In genomic region chr3:103991461-103992115, GRCh38 we compare ENCODE assay signal across 14 cellular contexts.
A peak's percentile ranks its signal among the peaks of the same experiment; 100 is the strongest.
DNase-seq lines count a peak whose midpoint lies in the region; ATAC-seq and TF ChIP-seq lines count a peak whose summit lies in the region.
"Had no signal": no experiment of that assay in that cellular context is flagged by ENCODE, and none has a peak within 500 bp of the region (broad histone marks: within the 10 kb centered on the region; RNA-seq: fewer than 3 reads in every experiment).

No MANE protein-coding gene starts in this region.

- H3K36me3 Mint-ChIP-seq in activated T-helper 17 cell treated with anti-CD3 and anti-CD28 coated beads, Interleukin-2, amount 50 U/mL, for 72 hours (ENCODE audit: low read depth), result no peaks in the 10 kb centered on the region

- no peak overlapping the region for H3K27ac ChIP-seq in GM23248

- H3K4me3 Mint-ChIP-seq in activated T-helper 17 cell treated with anti-CD3 and anti-CD28 coated beads, Interleukin-2, amount 50 U/mL, for 72 hours, result no peak overlapping the region
- H3K4me3 Mint-ChIP-seq: activated B cell treated with CpG ODN at 0.5 μM for 24 hours had no signal

- no peak overlapping the region for H2AFZ ChIP-seq in GM23248

- H3K4me3 ChIP-seq in GM23248, result no peak overlapping the region
- no peak overlapping the region for H3K4me3 ChIP-seq in NT2/D1 (ENCODE audit: insufficient read length, low read depth)
- no peak overlapping the region for H3K4me3 ChIP-seq in fibroblast of the aortic adventitia (ENCODE audit: low read depth, low read length)
- H3K4me3 ChIP-seq: HAP-1 had no signal

- TF ChIP-seq CTCF in fibroblast of the aortic adventitia (IDR thresholded peaks at IDR 0.05; ENCODE audit: insufficient read depth, low read length), result no peak

- no peak for ATAC-seq in activated T-helper 17 cell treated with anti-CD3 and anti-CD28 coated beads, Interleukin-2, amount 50 U/mL, for 72 hours (replicated peaks)
- ATAC-seq in GM19397 (IDR thresholded peaks at IDR 0.05; ENCODE audit: unreplicated experiment), result no peak
- ATAC-seq: left cardiac atrium had no signal

- H3K27me3 ChIP-seq in GM23248 (replicated peaks; ENCODE audit: insufficient read depth) (no peaks in the 10 kb centered on the region), NT2/D1 (ENCODE audit: insufficient read depth, insufficient read length) (no peaks in the 10 kb centered on the region)

- no peak overlapping the region for H3K4me2 ChIP-seq in GM23248 (ENCODE audit: unreplicated experiment)

- H3K79me2 ChIP-seq in GM23248 (ENCODE audit: insufficient read depth), result no peaks in the 10 kb centered on the region

- H3F3A ChIP-seq in GM23248 (ENCODE audit: insufficient read depth), result no peaks in the 10 kb centered on the region

- H3K9ac ChIP-seq in GM23248, result no peak overlapping the region
- no peak overlapping the region for H3K9ac ChIP-seq in NT2/D1 (ENCODE audit: insufficient read length, low read depth)

- in situ Hi-C loops in GM23248 (cut with MboI), result no loop called here

- H3K4me1 Mint-ChIP-seq in activated T-helper 17 cell treated with anti-CD3 and anti-CD28 coated beads, Interleukin-2, amount 50 U/mL, for 72 hours, result no peaks in the 10 kb centered on the region
- H3K4me1 Mint-ChIP-seq: activated B cell treated with CpG ODN at 0.5 μM for 24 hours had no signal

- no peaks in the 10 kb centered on the region for H3K9me3 Mint-ChIP-seq in activated T-helper 17 cell treated with anti-CD3 and anti-CD28 coated beads, Interleukin-2, amount 50 U/mL, for 72 hours
- H3K9me3 Mint-ChIP-seq: activated B cell treated with CpG ODN at 0.5 μM for 24 hours had no signal

- H3K4me1 ChIP-seq in GM23248 (ENCODE audit: insufficient read depth), result no peaks in the 10 kb centered on the region
- H3K4me1 ChIP-seq in NT2/D1 (ENCODE audit: insufficient read depth, insufficient read length), result no peaks in the 10 kb centered on the region
- H3K4me1 ChIP-seq: HAP-1 had no signal

- DNase-seq in AG08395 (ENCODE audit: low spot score) (peak; percentile 2), GM23248 (peak; percentile 15), NT2/D1 (ENCODE audit: low read depth, low spot score) (peak; percentile 30), fibroblast of the aortic adventitia (ENCODE audit: low read depth) (peak; percentile 0), activated gamma-delta T cell (lab: John Stamatoyannopoulos, UW) (no peak)
- DNase-seq in activated CD8-positive, alpha-beta memory T cell treated with anti-CD3 and anti-CD28 coated beads for 24 hours, result no peak
- DNase-seq: activated B cell treated with CpG ODN at 0.5 μM for 24 hours, caudate nucleus, DMS153, left cardiac atrium, NCI-H1105 treated with DMSO at 0.1 percent for 48 hours had no signal

- H4K20me1 ChIP-seq in GM23248 (ENCODE audit: insufficient read depth), result no peaks in the 10 kb centered on the region

- H3K27ac Mint-ChIP-seq in activated T-helper 17 cell treated with anti-CD3 and anti-CD28 coated beads, Interleukin-2, amount 50 U/mL, for 72 hours, result no peak overlapping the region
- H3K27ac Mint-ChIP-seq: activated B cell treated with CpG ODN at 0.5 μM for 24 hours had no signal

- no peaks in the 10 kb centered on the region for H3K27me3 Mint-ChIP-seq in activated T-helper 17 cell treated with anti-CD3 and anti-CD28 coated beads, Interleukin-2, amount 50 U/mL, for 72 hours
- H3K27me3 Mint-ChIP-seq: activated B cell treated with CpG ODN at 0.5 μM for 24 hours had no signal

- H3K9me2 ChIP-seq in GM23248 (ENCODE audit: insufficient read depth), result no peaks in the 10 kb centered on the region

- H3K36me3 ChIP-seq in GM23248 (ENCODE audit: low read depth) (no peaks in the 10 kb centered on the region), NT2/D1 (ENCODE audit: insufficient read depth, insufficient read length, low read length) (no peaks in the 10 kb centered on the region)
- H3K36me3 ChIP-seq: HAP-1 had no signal

- WGBS in GM23248 (ENCODE audit: low coverage in 1 of 2, low lambda C conversion rate in 2 of 2, missing lambda C conversion rate in 2 of 2), 2 experiments, result 22 to 27% methylated on average over 10 of the region's 10 CpGs

- no peaks in the 10 kb centered on the region for H3K9me3 ChIP-seq in GM23248 (ENCODE audit: low read depth)
- peaks cover 4% of the 10 kb centered on the region; the same call in 1 of the 2 replicates for H3K9me3 ChIP-seq in NT2/D1 (ENCODE audit: insufficient read depth, low read length)
- H3K9me3 ChIP-seq: HAP-1 had no signal

Comparison
In these comparisons a context has a peak if more than half of its experiments do, and no peak if none do; other contexts are left out.
1. DNase-seq: peak in AG08395 (single experiment), GM23248 (single experiment), NT2/D1 (single experiment) and fibroblast of the aortic adventitia (single experiment); none in activated CD8-positive, alpha-beta memory T cell treated with anti-CD3 and anti-CD28 coated beads for 24 hours (single experiment) and activated gamma-delta T cell (single experiment).